ENCODE assay signal across 8 cellular contexts in genomic region chr2:30360533-30360932, GRCh38.
DNase-seq lines count a peak whose midpoint lies in the region; ATAC-seq and TF ChIP-seq lines count a peak whose summit lies in the region.
"Not testable (repeated sequence)": the region's sequence is repeated elsewhere in the genome, so short reads cannot be mapped to it uniquely, and the experiment has no call there.

No MANE protein-coding gene starts in this region.

- peaks cover 11% of the 10 kb centered on the region for H3K4me1 ChIP-seq in CD4-positive, CD25-positive, alpha-beta regulatory T cell (ENCODE audit: control insufficient read depth, insufficient read depth, low read length, poor library complexity, severe bottlenecking)
- H3K4me1 ChIP-seq in adipocyte (ENCODE audit: control insufficient read depth, insufficient read depth, low read length) (peaks cover 50% of the 10 kb centered on the region), esophagus muscularis mucosa (peaks cover 47 to 59% (median 57%) of the 10 kb centered on the region in 4 donors), trophoblast cell (ENCODE audit: control insufficient read depth in 1 of 2, insufficient read depth in 2 of 2, low read length in 2 of 2) (peaks cover 10 to 20% of the 10 kb centered on the region in 2 experiments), thyroid gland (peaks cover 70 to 80% of the 10 kb centered on the region in 2 donors)
- H3K4me1 ChIP-seq in naive thymus-derived CD4-positive, alpha-beta T cell (ENCODE audit: control insufficient read depth in 2 of 2, insufficient read depth in 2 of 2, low read length in 2 of 2), result peaks cover 7 to 21% of the 10 kb centered on the region in 2 donors

- H2BK120ac ChIP-seq in trophoblast cell (ENCODE audit: insufficient read depth, low read length, poor library complexity), result not testable (repeated sequence)

- H3K79me1 ChIP-seq in trophoblast cell (ENCODE audit: low read length), result not testable (repeated sequence)

- ATAC-seq in CD4-positive, CD25-positive, alpha-beta regulatory T cell (ENCODE audit: low read depth in 2 of 2); naive thymus-derived CD4-positive, alpha-beta T cell: not testable (repeated sequence)

- not testable (repeated sequence) for H2AK5ac ChIP-seq in trophoblast cell (ENCODE audit: low read length)

- not testable (repeated sequence) for H3K27me3 Mint-ChIP-seq in CD4-positive, CD25-positive, alpha-beta regulatory T cell; activated CD4-positive, alpha-beta T cell treated with anti-CD3 and anti-CD28 coated beads, Interleukin-2, amount 10 ng/mL, durations not matched to agents 7 days and 5 days; immature natural killer cell (ENCODE audit: low read depth in 3 of 3); naive thymus-derived CD4-positive, alpha-beta T cell

- H3K9me3 ChIP-seq in CD4-positive, CD25-positive, alpha-beta regulatory T cell (ENCODE audit: control insufficient read depth in 2 of 2, low read length in 2 of 2); adipocyte (ENCODE audit: control insufficient read depth, low read length); esophagus muscularis mucosa; naive thymus-derived CD4-positive, alpha-beta T cell (ENCODE audit: control insufficient read depth in 2 of 3, low read length in 3 of 3); trophoblast cell (ENCODE audit: insufficient read depth, low read depth, low read length); thyroid gland: not testable (repeated sequence)

- H3K79me2 ChIP-seq in trophoblast cell (ENCODE audit: control insufficient read depth, insufficient read depth, low read length, poor library complexity), result not testable (repeated sequence)

- H3K27ac ChIP-seq in CD4-positive, CD25-positive, alpha-beta regulatory T cell (ENCODE audit: insufficient read depth, low read length, poor library complexity, severe bottlenecking); naive thymus-derived CD4-positive, alpha-beta T cell (ENCODE audit: low read depth, low read length); trophoblast cell (ENCODE audit: low read depth, low read length): not testable (repeated sequence)
- H3K27ac ChIP-seq in esophagus muscularis mucosa (replicated peaks in 1 of 4) (peak overlapping the region; percentile 81 to 88 (median 88)), thyroid gland (peak overlapping the region; percentile 86 to 98 (median 97))

- H3K36me3 Mint-ChIP-seq in CD4-positive, CD25-positive, alpha-beta regulatory T cell; activated CD4-positive, alpha-beta T cell treated with anti-CD3 and anti-CD28 coated beads, Interleukin-2, amount 10 ng/mL, durations not matched to agents 7 days and 5 days (ENCODE audit: low read depth); immature natural killer cell; naive thymus-derived CD4-positive, alpha-beta T cell: not testable (repeated sequence)

- H3K27me3 ChIP-seq in CD4-positive, CD25-positive, alpha-beta regulatory T cell (ENCODE audit: control insufficient read depth, insufficient read depth, low read length); adipocyte (replicated peaks; ENCODE audit: control insufficient read depth, insufficient read depth, low read length); esophagus muscularis mucosa; naive thymus-derived CD4-positive, alpha-beta T cell (ENCODE audit: control insufficient read depth in 2 of 2, insufficient read depth in 2 of 2, low read length in 2 of 2); trophoblast cell (ENCODE audit: insufficient read depth, low read length); thyroid gland: not testable (repeated sequence)

- not testable (repeated sequence) for H3K18ac ChIP-seq in trophoblast cell (ENCODE audit: low read length)

- not testable (repeated sequence) for TF ChIP-seq CTCF in esophagus muscularis mucosa (IDR thresholded peaks at IDR 0.05); thyroid gland (IDR thresholded peaks at IDR 0.05)

- H3K23ac ChIP-seq in trophoblast cell (ENCODE audit: low read length), result not testable (repeated sequence)

- peak overlapping the region; percentile 56 for H3K9ac ChIP-seq in adipocyte (ENCODE audit: low read length)
- not testable (repeated sequence) for H3K9ac ChIP-seq in trophoblast cell (ENCODE audit: low read length)

- H2BK12ac ChIP-seq in trophoblast cell (ENCODE audit: low read length), result not testable (repeated sequence)

- not testable (repeated sequence) for H4K12ac ChIP-seq in trophoblast cell (ENCODE audit: low read depth, low read length)

- not testable (repeated sequence) for H3K4me2 ChIP-seq in trophoblast cell (ENCODE audit: low read length)

- not testable (repeated sequence) for TF ChIP-seq POLR2A in esophagus muscularis mucosa (IDR thresholded peaks at IDR 0.05; ENCODE audit: low read depth); thyroid gland (IDR thresholded peaks at IDR 0.05)

- H3K14ac ChIP-seq in trophoblast cell (ENCODE audit: low read length), result not testable (repeated sequence)

- H4K91ac ChIP-seq in trophoblast cell (ENCODE audit: low read depth, low read length), result peak overlapping the region; percentile 55

- not testable (repeated sequence) for DNase-seq in CD4-positive, CD25-positive, alpha-beta regulatory T cell; activated CD4-positive, alpha-beta T cell treated with anti-CD3 and anti-CD28 coated beads, Interleukin-2, amount 10 ng/mL, durations not matched to agents 7 days and 5 days; adipocyte (ENCODE audit: low read depth); esophagus muscularis mucosa (ENCODE audit: extremely low spot score); immature natural killer cell; naive thymus-derived CD4-positive, alpha-beta T cell; trophoblast cell; thyroid gland

- intact Hi-C loops in esophagus muscularis mucosa (cut with DNase I), result loop anchor here (5.0 kb wide), 4 partner anchors 47 to 332 kb away; partner anchors contain the start of gene LBH
- intact Hi-C loops in naive thymus-derived CD4-positive, alpha-beta T cell (cut with micrococcal nuclease), result not testable (repeated sequence)
- intact Hi-C loops in thyroid gland (cut with DNase I), result loop anchor here (10.0 kb wide), 1 partner anchor 84 kb away; the partner anchor contains the start of gene LCLAT1

- H3K27ac Mint-ChIP-seq in CD4-positive, CD25-positive, alpha-beta regulatory T cell, result peak overlapping the region in 2 of 3 donors; percentile 74 to 84
- peak overlapping the region; percentile 41 for H3K27ac Mint-ChIP-seq in activated CD4-positive, alpha-beta T cell treated with anti-CD3 and anti-CD28 coated beads, Interleukin-2, amount 10 ng/mL, durations not matched to agents 7 days and 5 days
- H3K27ac Mint-ChIP-seq in immature natural killer cell, result peak overlapping the region; percentile 56 to 97 (median 89)
- H3K27ac Mint-ChIP-seq in naive thymus-derived CD4-positive, alpha-beta T cell, result peak overlapping the region in 7 of 9 donors; percentile 58 to 92 (median 67)

- not testable (repeated sequence) for TF ChIP-seq EP300 in esophagus muscularis mucosa (IDR thresholded peaks at IDR 0.05)

- H4K8ac ChIP-seq in trophoblast cell (ENCODE audit: low read depth, low read length), result not testable (repeated sequence)

- CTCF ChIA-PET in activated CD4-positive, alpha-beta T cell treated with anti-CD3 and anti-CD28 coated beads, Interleukin-2, amount 10 ng/mL, durations not matched to agents 7 days and 5 days (lab: Charles Lee), result interaction anchor here (1.1 to 2.3 kb wide), 6 partner anchors 9 to 103 kb away, joined by 3 to 8 read pairs (median 4); no protein-coding TSS in a partner anchor
- CTCF ChIA-PET in naive thymus-derived CD4-positive, alpha-beta T cell (lab: Charles Lee), result not testable (repeated sequence)

- not testable (repeated sequence) for H3K4ac ChIP-seq in trophoblast cell (ENCODE audit: low read depth, low read length)

- H3K4me3 ChIP-seq in CD4-positive, CD25-positive, alpha-beta regulatory T cell (ENCODE audit: low read depth, low read length); adipocyte (ENCODE audit: low read length); esophagus muscularis mucosa; naive thymus-derived CD4-positive, alpha-beta T cell (ENCODE audit: low read length); trophoblast cell (ENCODE audit: low read depth, low read length); thyroid gland (replicated peaks in 1 of 3): not testable (repeated sequence)

- not testable (repeated sequence) for H2AFZ ChIP-seq in trophoblast cell (ENCODE audit: insufficient read depth, low read length, poor library complexity)

- peaks cover 2 to 24% (median 10%) of the 10 kb centered on the region in 4 donors for H3K4me1 Mint-ChIP-seq in CD4-positive, CD25-positive, alpha-beta regulatory T cell
- peaks cover 31% of the 10 kb centered on the region for H3K4me1 Mint-ChIP-seq in activated CD4-positive, alpha-beta T cell treated with anti-CD3 and anti-CD28 coated beads, Interleukin-2, amount 10 ng/mL, durations not matched to agents 7 days and 5 days
- H3K4me1 Mint-ChIP-seq in immature natural killer cell, result peaks cover 40 to 41% of the 10 kb centered on the region in 2 donors
- peaks cover 25 to 61% (median 42%) of the 10 kb centered on the region in 7 donors for H3K4me1 Mint-ChIP-seq in naive thymus-derived CD4-positive, alpha-beta T cell

- not testable (repeated sequence) for H3K4me3 Mint-ChIP-seq in CD4-positive, CD25-positive, alpha-beta regulatory T cell; activated CD4-positive, alpha-beta T cell treated with anti-CD3 and anti-CD28 coated beads, Interleukin-2, amount 10 ng/mL, durations not matched to agents 7 days and 5 days
- H3K4me3 Mint-ChIP-seq in immature natural killer cell, result peak overlapping the region in 4 of 5 donors; percentile 24 to 67 (median 56)
- peak overlapping the region in 4 of 10 donors; percentile 3 to 62 (median 45) for H3K4me3 Mint-ChIP-seq in naive thymus-derived CD4-positive, alpha-beta T cell

- H3K36me3 ChIP-seq in CD4-positive, CD25-positive, alpha-beta regulatory T cell (ENCODE audit: control insufficient read depth, insufficient read depth, low read length); adipocyte (ENCODE audit: control insufficient read depth, insufficient read depth, low read length, severe bottlenecking); esophagus muscularis mucosa; naive thymus-derived CD4-positive, alpha-beta T cell (ENCODE audit: control insufficient read depth in 2 of 3, insufficient read depth in 3 of 3, low read length in 3 of 3); trophoblast cell (ENCODE audit: control insufficient read depth in 1 of 2, insufficient read depth in 2 of 2, low read length in 2 of 2); thyroid gland: not testable (repeated sequence)

- not testable (repeated sequence) for H3K9me3 Mint-ChIP-seq in CD4-positive, CD25-positive, alpha-beta regulatory T cell; activated CD4-positive, alpha-beta T cell treated with anti-CD3 and anti-CD28 coated beads, Interleukin-2, amount 10 ng/mL, durations not matched to agents 7 days and 5 days; immature natural killer cell; naive thymus-derived CD4-positive, alpha-beta T cell

- 81% methylated on average over 10 of the region's 10 CpGs for WGBS in esophagus muscularis mucosa
- no CpG with 5 or more reads among the region's 10 CpGs for WGBS in trophoblast cell (ENCODE audit: extremely low coverage, insufficient coverage, insufficient read length)
- WGBS in thyroid gland, 2 donors, result 72 to 83% methylated on average over 10 of the region's 10 CpGs

- not testable (repeated sequence) for H2BK5ac ChIP-seq in trophoblast cell (ENCODE audit: low read depth, low read length, poor library complexity)

- POLR2A ChIA-PET in activated CD4-positive, alpha-beta T cell treated with anti-CD3 and anti-CD28 coated beads, Interleukin-2, amount 10 ng/mL, durations not matched to agents 7 days and 5 days (lab: Charles Lee), result not testable (repeated sequence)
- POLR2A ChIA-PET in naive thymus-derived CD4-positive, alpha-beta T cell (lab: Charles Lee), result interaction anchor here (1.2 to 1.7 kb wide), 2 partner anchors 13 to 94 kb away, joined by 3 to 4 read pairs; no protein-coding TSS in a partner anchor
